Comparison of ENCODE assay signal across 16 cellular contexts in genomic region chr15:75631935-75632334, GRCh38. TPM values are rescaled to one million over a fixed set of nuclear protein-coding genes. Genes with fewer than 3 reads are reported as not detected.
DNase-seq lines count a peak whose midpoint lies in the region; FAIRE-seq and TF ChIP-seq lines count a peak whose summit lies in the region.
"Had no signal": no experiment of that assay in that cellular context is flagged by ENCODE, and none has a peak within 500 bp of the region (broad histone marks: within the 10 kb centered on the region; RNA-seq: fewer than 3 reads in every experiment).

No MANE protein-coding gene starts in this region.

- no peaks in the 10 kb centered on the region for H3K27me3 ChIP-seq in spleen (replicated peaks in 1 of 7)
- H3K27me3 ChIP-seq: BE2C had no signal

- TF ChIP-seq POLR2A in spleen (IDR thresholded peaks at IDR 0.05) = no peak

- no peak for FAIRE-seq in kidney (lab: Jason Lieb, UNC)
- FAIRE-seq: A549, GM12892 had no signal

- DNase-seq in DMS79 treated with DMSO at 0.1 percent for 48 hours (lab: John Stamatoyannopoulos, UW) = peak; percentile 2
- peak; percentile 11 for DNase-seq in NCI-H69 (lab: John Stamatoyannopoulos, UW)
- DNase-seq in kidney = peak; percentile 15
- peak; percentile 7 for DNase-seq in spleen
- no peak for DNase-seq in pons (ENCODE audit: low spot score)
- no peak for DNase-seq in epidermal melanocyte (ENCODE audit: insufficient read length, low spot score)
- no peak for DNase-seq in NCI-H446 treated with DMSO at 0.1 percent for 48 hours (lab: John Stamatoyannopoulos, UW)
- DNase-seq: BE2C; CD4-positive, alpha-beta memory T cell; DND-41; GDM1; HCEC 1CT had no signal

- intact Hi-C loops in kidney (cut with DNase I) = no loop called here
- intact Hi-C loops in spleen (cut with DNase I; ENCODE audit: low total_unique reads) = no loop called here

- H3K4me1 ChIP-seq in kidney (ENCODE audit: control insufficient read depth in 1 of 2, insufficient read depth in 1 of 2, low read depth in 1 of 2, low read length in 2 of 2) = peaks cover 0 to under 1% of the 10 kb centered on the region in 2 donors
- peaks cover under 1 to 23% (median 12%) of the 10 kb centered on the region in 6 donors for H3K4me1 ChIP-seq in spleen
- H3K4me1 ChIP-seq: BE2C had no signal

- H3K4me3 ChIP-seq in kidney (ENCODE audit: low read length in 2 of 2) = no peak overlapping the region
- H3K4me3 ChIP-seq in spleen = no peak overlapping the region
- H3K4me3 ChIP-seq: A549 had no signal

- TF ChIP-seq CTCF in kidney (IDR thresholded peaks at IDR 0.05; ENCODE audit: borderline replicate concordance, extremely low read depth, insufficient read depth) (no peak), spleen (IDR thresholded peaks at IDR 0.05 in 8 of 11, conservative IDR thresholded peaks at IDR 0.05 in 3 of 11) (no peak)

- no peaks in the 10 kb centered on the region for H3K36me3 ChIP-seq in kidney (ENCODE audit: control insufficient read depth in 1 of 2, insufficient read depth in 2 of 2, low read length in 2 of 2)
- peaks cover 0 to 6% (median 0%) of the 10 kb centered on the region in 6 donors for H3K36me3 ChIP-seq in spleen
- H3K36me3 ChIP-seq: BE2C had no signal

- no peaks in the 10 kb centered on the region for H3K9me3 ChIP-seq in kidney (ENCODE audit: control insufficient read depth in 1 of 2, low read length in 2 of 2)
- H3K9me3 ChIP-seq in spleen = no peaks in the 10 kb centered on the region
- H3K9me3 ChIP-seq: A549, BE2C had no signal

- H3K9ac ChIP-seq in kidney (ENCODE audit: low read length in 2 of 2) = no peak overlapping the region

- H3K27ac ChIP-seq in kidney (ENCODE audit: low read depth in 2 of 2, low read length in 2 of 2) = no peak overlapping the region
- no peak overlapping the region for H3K27ac ChIP-seq in spleen
- H3K27ac ChIP-seq: A549, C4-2B, HL-60 had no signal

RNA-seq across cellular contexts. Expression of gene SNUPN, which starts 6.4 kb away (rescaled TPM):
- total RNA-seq in kidney (24.1 TPM), spleen (10 to 100 TPM; 16.9 to 26.3 (median 22.8) TPM)
- polyA plus RNA-seq in kidney (ENCODE audit: insufficient read depth, low read depth, low replicate concordance) (37.4 TPM), spleen (10 to 100 TPM; 16.8 to 24.7 (median 21.3) TPM)

RNA-seq across cellular contexts. Expression of gene IMP3, which starts 8.1 kb away (rescaled TPM):
- total RNA-seq in kidney (52.0 TPM), spleen (100 to 1,000 TPM in 3 of 7 donors, 10 to 100 TPM in 4; 51.3 to 177 (median 67.6) TPM)
- polyA plus RNA-seq in kidney (ENCODE audit: insufficient read depth, low read depth, low replicate concordance) (95.0 TPM), spleen (100 to 1,000 TPM; 100 to 128 (median 107) TPM)

RNA-seq across cellular contexts. Expression of gene SNX33, which starts 15.8 kb away (rescaled TPM):
- 20.2 TPM for total RNA-seq in kidney
- 14.2 TPM for polyA plus RNA-seq in kidney (ENCODE audit: insufficient read depth, low read depth, low replicate concordance)
- total RNA-seq in spleen = 10 to 100 TPM; 10.4 to 22.8 (median 18.3) TPM
- 1 to 10 TPM; 4.3 to 7.8 (median 6.3) TPM for polyA plus RNA-seq in spleen

RNA-seq across cellular contexts. Expression of gene PTPN9, which starts 52.8 kb away (rescaled TPM):
- total RNA-seq in kidney (52.5 TPM), spleen (10 to 100 TPM; 19.1 to 32.5 (median 24.9) TPM)
- polyA plus RNA-seq in kidney (ENCODE audit: insufficient read depth, low read depth, low replicate concordance) (15.3 TPM), spleen (1 to 10 TPM; 4.6 to 9.5 (median 7.9) TPM)

Comparison
In these comparisons a context has a peak if more than half of its experiments do, and no peak if none do; other contexts are left out.
1. DNase-seq: peak in DMS79 treated with DMSO at 0.1 percent for 48 hours (single experiment), NCI-H69 (single experiment), kidney (single experiment) and spleen (single experiment); none in pons (single experiment), epidermal melanocyte (single experiment) and NCI-H446 treated with DMSO at 0.1 percent for 48 hours (single experiment).